ENCODE assay signal across 15 cellular contexts in the genomic region with DNA sequence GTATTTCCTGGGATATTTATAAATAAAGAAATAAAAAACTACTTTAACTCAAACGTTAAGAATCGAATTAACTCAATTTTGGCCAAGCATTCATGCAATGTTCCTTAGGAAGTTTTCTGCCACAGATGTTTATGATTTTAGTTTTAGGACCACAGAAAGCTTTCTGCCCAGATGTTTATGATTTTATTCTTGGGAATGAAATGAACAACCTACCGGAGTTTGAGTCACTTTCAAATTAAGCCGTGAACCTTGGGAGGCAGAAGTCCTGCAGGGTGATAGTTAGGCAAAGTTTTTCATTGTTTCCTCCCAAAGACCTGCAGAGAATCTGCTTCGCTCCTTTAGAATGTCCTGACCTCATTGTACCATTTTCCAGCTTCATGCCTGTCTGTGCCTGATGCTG.
"Had no signal": no experiment of that assay in that cellular context is flagged by ENCODE, and none has a peak within 500 bp of the region (broad histone marks: within the 10 kb centered on the region; RNA-seq: fewer than 3 reads in every experiment).

No MANE protein-coding gene starts in this region.

- H3K36me3 Mint-ChIP-seq: brain had no signal

- H3K9me3 Mint-ChIP-seq: activated T-helper 2 cell treated with anti-CD3 and anti-CD28 coated beads, Interferon-gamma antibody, Interleukin-2, Interleukin-4, amounts not matched to agents 10 μg/mL and 5 μg/mL and 100 μg/mL, durations not matched to agents 14 hours and 24 hours and 36 hours; central memory CD8-positive, alpha-beta T cell; stimulated activated naive CD8-positive, alpha-beta T cell treated with anti-CD3 and anti-CD28 coated beads, Interleukin-15, Interleukin-2, amounts not matched to agents 100 ng/mL and 50 ng/mL, for 24 hours; T-helper 2 cell treated with Interferon-gamma antibody and Interleukin-4, amounts not matched to agents 5 μg/mL and 100 μg/mL, for 36 hours had no signal

- H3K27ac Mint-ChIP-seq: activated T-helper 2 cell treated with anti-CD3 and anti-CD28 coated beads, Interferon-gamma antibody, Interleukin-2, Interleukin-4, amounts not matched to agents 10 μg/mL and 5 μg/mL and 100 μg/mL, durations not matched to agents 14 hours and 24 hours and 36 hours; stimulated activated naive CD8-positive, alpha-beta T cell treated with anti-CD3 and anti-CD28 coated beads, Interleukin-15, Interleukin-2, amounts not matched to agents 100 ng/mL and 50 ng/mL, for 24 hours; T-helper 2 cell treated with Interferon-gamma antibody and Interleukin-4, amounts not matched to agents 5 μg/mL and 100 μg/mL, for 36 hours had no signal

- H3K4me3 Mint-ChIP-seq: central memory CD8-positive, alpha-beta T cell; stimulated activated naive CD8-positive, alpha-beta T cell treated with anti-CD3 and anti-CD28 coated beads, Interleukin-15, Interleukin-2, amounts not matched to agents 100 ng/mL and 50 ng/mL, for 24 hours; T-helper 2 cell treated with Interferon-gamma antibody and Interleukin-4, amounts not matched to agents 5 μg/mL and 100 μg/mL, for 36 hours had no signal

- DNase-seq: activated CD4-positive, alpha-beta T cell treated with anti-CD3 and anti-CD28 coated beads, Interleukin-2, amount 50 U/mL, for 1 hour; activated naive CD4-positive, alpha-beta T cell treated with anti-CD3 and anti-CD28 coated beads, Interleukin-2, amount 50 U/mL, for 16 hours; activated T-cell treated with anti-CD3 and anti-CD28 coated beads for 4 hours; dorsolateral prefrontal cortex; heart left ventricle; islet precursor cell; pancreas; retina; stimulated activated CD4-positive, alpha-beta T cell treated with anti-CD3 and anti-CD28 coated beads, Interleukin-15, amount 100 ng/mL, for 24 hours; stimulated activated CD4-positive, alpha-beta T cell treated with anti-CD3 and anti-CD28 coated beads, Interleukin-4, amount 100 ng/mL, for 24 hours had no signal
